In the genomic region with DNA sequence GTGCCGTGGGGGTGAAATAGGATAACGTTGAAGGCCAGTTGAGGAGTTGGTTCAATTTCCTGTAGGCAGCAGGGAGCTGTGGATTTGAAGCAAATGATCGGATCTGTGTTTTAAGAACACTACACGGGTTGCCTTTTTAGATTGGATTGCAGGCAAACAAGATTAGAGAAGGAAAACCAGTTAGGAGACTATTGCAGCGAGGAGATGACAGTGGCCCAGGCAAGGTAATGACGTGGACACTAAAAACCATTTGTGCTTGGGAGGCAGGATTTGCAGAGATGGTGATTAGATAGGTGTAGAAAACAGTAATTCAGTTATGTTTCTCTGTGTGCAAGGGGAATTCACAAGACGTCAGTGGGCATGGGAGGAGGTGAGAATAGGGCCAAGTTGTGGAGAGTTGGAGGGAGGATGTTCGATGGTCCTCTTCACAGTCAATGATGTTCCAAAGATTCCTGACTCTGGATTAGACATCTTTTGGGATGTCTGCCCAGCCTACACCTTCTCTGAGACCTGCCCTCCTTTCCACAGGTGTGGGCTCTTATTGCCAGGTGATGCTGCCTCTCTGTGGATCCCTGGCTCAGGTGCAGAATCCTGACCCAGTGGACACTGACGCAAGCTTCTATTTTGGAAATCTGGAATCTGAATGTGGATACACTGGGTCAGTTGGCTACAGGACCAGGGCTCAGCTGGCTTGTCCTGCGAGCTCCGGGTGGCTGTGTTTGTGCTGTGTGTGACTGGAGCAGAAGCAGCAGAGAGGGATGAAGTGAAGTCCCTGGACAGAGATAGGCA, we compare ENCODE assay signal across 32 cellular contexts. TPM values are rescaled to one million over a fixed set of nuclear protein-coding genes. Genes with fewer than 3 reads are reported as not detected.
"Had no signal": no experiment of that assay in that cellular context is flagged by ENCODE, and none has a peak within 500 bp of the region (broad histone marks: within the 10 kb centered on the region; RNA-seq: fewer than 3 reads in every experiment).

No MANE protein-coding gene starts in this region.

- H3K9me3 ChIP-seq: ascending aorta, gastroesophageal sphincter, psoas muscle, suprapubic skin, tibial artery had no signal

- H2AFZ ChIP-seq: hepatocyte, neural progenitor cell, parathyroid adenoma had no signal

- H3K27me3 ChIP-seq: ascending aorta, brain microvascular endothelial cell, hepatocyte, neural progenitor cell, tibial artery had no signal

- H3K9ac ChIP-seq: neural progenitor cell, parathyroid adenoma had no signal

- H3K36me3 ChIP-seq: ascending aorta, brain microvascular endothelial cell, gastroesophageal sphincter, neural progenitor cell, suprapubic skin, tibial artery had no signal

- H3K4me1 ChIP-seq: ascending aorta, gastroesophageal sphincter, neural progenitor cell, parathyroid adenoma, psoas muscle, suprapubic skin, tibial artery had no signal

- H3K79me2 ChIP-seq: hepatocyte, parathyroid adenoma had no signal

- H3K4me2 ChIP-seq: hepatocyte, neural progenitor cell had no signal

- H3K4me3 ChIP-seq: ascending aorta, gastroesophageal sphincter, hepatocyte, neural progenitor cell, psoas muscle, suprapubic skin, tibial artery had no signal

- DNase-seq: activated CD4-positive, alpha-beta memory T cell treated with anti-CD3 and anti-CD28 coated beads for 36 hours; activated CD4-positive, alpha-beta T cell treated with anti-CD3 and anti-CD28 coated beads, Interleukin-2, amount 10 ng/mL, durations not matched to agents 24 days and 14 days; activated CD4-positive, CD25-positive, alpha-beta regulatory T cell treated with anti-CD3 and anti-CD28 coated beads, Interleukin-2, amount 50 U/mL, for 72 hours; activated CD8-positive, alpha-beta memory T cell treated with anti-CD3 and anti-CD28 coated beads, Interleukin-2, amount 50 U/mL, for 4 hours; activated effector memory CD4-positive, alpha-beta T cell treated with anti-CD3 and anti-CD28 coated beads, Interleukin-2, amount 50 U/mL, for 16 hours; activated naive CD4-positive, alpha-beta T cell treated with anti-CD3 and anti-CD28 coated beads, Interleukin-2, amount 10 ng/mL, durations not matched to agents 7 days and 5 days; activated naive CD8-positive, alpha-beta T cell treated with anti-CD3 and anti-CD28 coated beads, Interleukin-2, amount 10 ng/mL, durations not matched to agents 7 days and 5 days; activated T-cell treated with anti-CD3 and anti-CD28 coated beads, Interleukin-2, amount 50 U/mL, for 1 hour; brain microvascular endothelial cell; caudate nucleus; cortex of kidney; effector memory CD8-positive, alpha-beta T cell; islet precursor cell; left cardiac atrium; left ventricle myocardium superior; midbrain; naive thymus-derived CD4-positive, alpha-beta T cell; occipital lobe; psoas muscle; stimulated activated naive CD4-positive, alpha-beta T cell; T-helper 9 cell; tibial artery had no signal

- ATAC-seq: effector memory CD8-positive, alpha-beta T cell; gastroesophageal sphincter; left cardiac atrium; left ventricle myocardium superior; naive thymus-derived CD4-positive, alpha-beta T cell; psoas muscle had no signal

- H3K27ac ChIP-seq: ascending aorta, brain microvascular endothelial cell, gastroesophageal sphincter, hepatocyte, neural progenitor cell, parathyroid adenoma, psoas muscle, suprapubic skin, tibial artery had no signal

RNA-seq across cellular contexts. Expression of a gene that starts 54.2 kb away (rescaled TPM):
- total RNA-seq: activated CD4-positive, alpha-beta memory T cell treated with anti-CD3 and anti-CD28 coated beads for 36 hours; activated CD4-positive, alpha-beta T cell treated with anti-CD3 and anti-CD28 coated beads, Interleukin-2, amount 10 ng/mL, durations not matched to agents 24 days and 14 days; activated CD8-positive, alpha-beta memory T cell treated with anti-CD3 and anti-CD28 coated beads for 36 hours; activated naive CD8-positive, alpha-beta T cell treated with anti-CD3 and anti-CD28 coated beads, Interleukin-2, amount 10 ng/mL, durations not matched to agents 7 days and 5 days; activated T-helper 1 cell treated with anti-CD3 and anti-CD28 coated beads, Interleukin-12 subunit alpha, Interleukin-12 subunit beta, Interleukin-2, Interleukin-4 antibody, amounts not matched to agents 30 ng/mL and 10 ng/mL and 1 ng/mL, durations not matched to agents 14 hours and 24 hours and 36 hours; fibroblast of lung; lung microvascular endothelial cell; naive thymus-derived CD4-positive, alpha-beta T cell; psoas muscle had no signal
- polyA plus RNA-seq: naive thymus-derived CD4-positive, alpha-beta T cell had no signal
